In genomic region chr12:8820676-8821407, GRCh38 we compare ENCODE assay signal across 10 cellular contexts. TPM values are rescaled to one million over a fixed set of nuclear protein-coding genes. Genes with fewer than 3 reads are reported as not detected.
"Had no signal": no experiment of that assay in that cellular context is flagged by ENCODE, and none has a peak within 500 bp of the region (broad histone marks: within the 10 kb centered on the region; RNA-seq: fewer than 3 reads in every experiment).

No MANE protein-coding gene starts in this region.

RNA-seq across cellular contexts. Expression of gene A2ML1, which starts 1.6 kb away (rescaled TPM):
- total RNA-seq: activated CD4-positive, alpha-beta T cell treated with anti-CD3 and anti-CD28 coated beads for 36 hours; activated CD4-positive, alpha-beta T cell treated with anti-CD3 and anti-CD28 coated beads, Interleukin-2, amount 10 ng/mL, durations not matched to agents 7 days and 5 days; activated CD8-positive, alpha-beta T cell treated with anti-CD3 and anti-CD28 coated beads, Interleukin-2, amount 10 ng/mL, durations not matched to agents 7 days and 5 days; activated naive CD8-positive, alpha-beta T cell treated with anti-CD3 and anti-CD28 coated beads, Interleukin-2, amount 10 ng/mL, durations not matched to agents 7 days and 5 days; activated T-helper 2 cell treated with anti-CD3 and anti-CD28 coated beads, Interferon-gamma antibody, Interleukin-2, Interleukin-4, amounts not matched to agents 10 μg/mL and 5 μg/mL and 100 μg/mL, durations not matched to agents 14 hours and 24 hours and 36 hours; ascending aorta; cardiac muscle cell; Right ventricle myocardium superior; T-helper 1 cell treated with Interleukin-12 subunit alpha and Interleukin-12 subunit beta and Interleukin-4 antibody, amounts not matched to agents 30 ng/mL and 1 ng/mL, for 36 hours; T-helper 2 cell treated with Interferon-gamma antibody and Interleukin-4, amounts not matched to agents 100 ng/mL and 5 ng/mL, for 36 hours had no signal
- polyA plus RNA-seq: cardiac muscle cell had no signal
